ENCODE assay signal across 8 cellular contexts in genomic region chr17:82022310-82022980, GRCh38. TPM values are rescaled to one million over a fixed set of nuclear protein-coding genes. Genes with fewer than 3 reads are reported as not detected.
DNase-seq lines count a peak whose midpoint lies in the region; ATAC-seq and TF ChIP-seq lines count a peak whose summit lies in the region.

Gene CENPX, minus strand, starts transcription at chr17:82022878. Its CDS starts 17 bp downstream, at chr17:82022861.

- no peaks in the 10 kb centered on the region for H3K36me3 ChIP-seq in PC-9 (ENCODE audit: low read depth)
- peaks cover 7% of the 10 kb centered on the region for H3K36me3 ChIP-seq in endodermal cell (ENCODE audit: control insufficient read depth, insufficient read depth, low read length)

- intact Hi-C loops in PC-9 (cut with micrococcal nuclease; ENCODE audit: unreplicated experiment) = loop anchor here (2.0 to 5.0 kb wide), 3 partner anchors 110 to 340 kb away; partner anchors contain the start of genes ARHGDIA, ARL16 and HGS

- no peaks in the 10 kb centered on the region for H3K27me3 Mint-ChIP-seq in endodermal cell (ENCODE audit: insufficient read depth)
- H3K27me3 Mint-ChIP-seq in naive thymus-derived CD8-positive, alpha-beta T cell = no peaks in the 10 kb centered on the region

- peaks cover 6% of the 10 kb centered on the region; the same call in 1 of the 2 replicates for H3F3A ChIP-seq in PC-9 (ENCODE audit: insufficient read depth, low read depth)

- no TSS peak for BruUV-seq in PC-9 (replicated peaks; lab: Mats Ljungman, UMichigan)

- 0 to 1% methylated on average over 37 to 64 of the region's 64 CpGs for WGBS in endodermal cell (ENCODE audit: insufficient coverage in 1 of 2, insufficient read length in 1 of 2), 2 experiments

- peak within 1 kb of the TSS; percentile 76 for H3K4me3 Mint-ChIP-seq in endodermal cell
- peak within 1 kb of the TSS; percentile 76 to 92 (median 84) for H3K4me3 Mint-ChIP-seq in naive thymus-derived CD8-positive, alpha-beta T cell

- H3K9me2 ChIP-seq in PC-9 (ENCODE audit: insufficient read depth) = no peaks in the 10 kb centered on the region

- H3K4me1 ChIP-seq in PC-9 (replicated peaks; ENCODE audit: insufficient read depth) (peaks cover 6% of the 10 kb centered on the region; the same call in 1 of the 2 replicates), endodermal cell (ENCODE audit: control insufficient read depth, insufficient read depth, low read length) (peaks cover 4% of the 10 kb centered on the region)

- no peak for ATAC-seq in naive thymus-derived CD8-positive, alpha-beta T cell
- no peak for ATAC-seq in HG03354 (IDR thresholded peaks at IDR 0.05; ENCODE audit: poor library complexity, severe bottlenecking, unreplicated experiment)
- no peak for ATAC-seq in HG03460 (IDR thresholded peaks at IDR 0.05; ENCODE audit: unreplicated experiment)

- peak within 1 kb of the TSS; percentile 78 for H3K27ac Mint-ChIP-seq in endodermal cell
- H3K27ac Mint-ChIP-seq in naive thymus-derived CD8-positive, alpha-beta T cell = peak within 1 kb of the TSS in 8 of 10 donors; percentile 57 to 93 (median 70)

- POLR2A ChIA-PET in PC-9 (lab: Charles Lee; ENCODE audit: unreplicated experiment) = interaction anchor here (0.5 to 1.0 kb wide), 7 partner anchors 19 to 524 kb away, joined by 3 to 14 read pairs (median 5); no protein-coding TSS in a partner anchor
- POLR2A ChIA-PET in naive thymus-derived CD8-positive, alpha-beta T cell (lab: Charles Lee) = interaction anchor here (0.5 to 6.0 kb wide), 15 partner anchors 14 to 498 kb away, joined by 3 to 61 read pairs (median 5); partner anchors contain the start of genes ARHGDIA, ASPSCR1, DCXR and DUS1L

- H3K27me3 ChIP-seq in PC-9 (ENCODE audit: insufficient read depth, low read depth) = no peaks in the 10 kb centered on the region
- H3K27me3 ChIP-seq in endodermal cell (ENCODE audit: control insufficient read depth, insufficient read depth, low read length, poor library complexity, severe bottlenecking) = no peaks in the 10 kb centered on the region

- H4K20me1 ChIP-seq in PC-9 (ENCODE audit: insufficient read depth) = peaks cover 5% of the 10 kb centered on the region; the same call in 1 of the 2 replicates

- peak within 1 kb of the TSS; percentile 81 for H3K9ac ChIP-seq in endodermal cell (ENCODE audit: extremely low read depth, low read length, poor library complexity, severe bottlenecking)

- H2AFZ ChIP-seq in PC-9 = peak within 1 kb of the TSS; percentile 79

- TF ChIP-seq CTCF in PC-9 (conservative IDR thresholded peaks at IDR 0.05) (no peak), endodermal cell (conservative IDR thresholded peaks at IDR 0.05) (no peak)

- peak within 1 kb of the TSS; percentile 89 for H3K4me2 ChIP-seq in PC-9

- H3K4me1 Mint-ChIP-seq in endodermal cell = peaks cover 10% of the 10 kb centered on the region
- H3K4me1 Mint-ChIP-seq in naive thymus-derived CD8-positive, alpha-beta T cell = peaks cover 10 to 29% (median 23%) of the 10 kb centered on the region in 4 donors

- CTCF ChIA-PET in PC-9 (lab: Charles Lee) = interaction anchor here (0.6 to 3.2 kb wide), 10 partner anchors 15 to 300 kb away, joined by 3 to 18 read pairs (median 4); partner anchors contain the start of gene DCXR

- H3K9me3 ChIP-seq in PC-9 (ENCODE audit: insufficient read depth, low read depth) (no peaks in the 10 kb centered on the region), endodermal cell (ENCODE audit: control insufficient read depth, low read length) (no peaks in the 10 kb centered on the region)

- peaks cover 11% of the 10 kb centered on the region; the same call in 1 of the 2 replicates for H3K79me2 ChIP-seq in PC-9 (ENCODE audit: low read depth)

- peak within 1 kb of the TSS; percentile 84 for H3K4me3 ChIP-seq in PC-9
- peak within 1 kb of the TSS; percentile 91 for H3K4me3 ChIP-seq in endodermal cell (ENCODE audit: low read length)

- no peaks in the 10 kb centered on the region for H3K9me3 Mint-ChIP-seq in endodermal cell
- no peaks in the 10 kb centered on the region for H3K9me3 Mint-ChIP-seq in naive thymus-derived CD8-positive, alpha-beta T cell

- DNase-seq in NCI-H82 (lab: John Stamatoyannopoulos, UW) = peak; percentile 58
- no peak for DNase-seq in NCI-H82 treated with DMSO at 0.1 percent for 48 hours (lab: John Stamatoyannopoulos, UW; ENCODE audit: unreplicated experiment)
- DNase-seq in PC-9 = peak in 1 of 2 experiments; percentile 25
- DNase-seq in endodermal cell = peak; percentile 76
- no peak for DNase-seq in naive thymus-derived CD8-positive, alpha-beta T cell
- DNase-seq in NCI-H345 treated with DMSO at 0.1 percent for 48 hours (lab: John Stamatoyannopoulos, UW; ENCODE audit: unreplicated experiment) = no peak

- H3K27ac ChIP-seq in PC-9 (no peak within 1 kb of the TSS), endodermal cell (ENCODE audit: low read depth, low read length) (peak within 1 kb of the TSS; percentile 72)

- peaks cover 14% of the 10 kb centered on the region for H3K36me3 Mint-ChIP-seq in endodermal cell (ENCODE audit: low read depth)
- peaks cover 0 to 4% (median 0%) of the 10 kb centered on the region in 3 donors for H3K36me3 Mint-ChIP-seq in naive thymus-derived CD8-positive, alpha-beta T cell

RNA-seq across cellular contexts. Expression of gene CENPX, which starts in this region (rescaled TPM):
- 115 and 132 TPM in 2 replicates for total RNA-seq in PC-9 (2021)
- 10 to 100 TPM; 80.0 to 85.0 TPM for total RNA-seq in endodermal cell
- 62.5 TPM for polyA plus RNA-seq in endodermal cell (2013, experiment 1 of 2)
- polyA plus RNA-seq in endodermal cell (2013, experiment 2 of 2) = 61.5 TPM
- 10 to 100 TPM; 33.6 to 37.6 TPM for total RNA-seq in naive thymus-derived CD8-positive, alpha-beta T cell
- polyA plus RNA-seq in naive thymus-derived CD8-positive, alpha-beta T cell = 10 to 100 TPM; 42.7 to 63.0 (median 50.7) TPM

Comparison
In these comparisons a context has a peak if more than half of its experiments do, and no peak if none do; other contexts are left out.
1. DNase-seq: peak in NCI-H82 (single experiment) and endodermal cell (single experiment); none in NCI-H82 treated with DMSO at 0.1 percent for 48 hours (single experiment), naive thymus-derived CD8-positive, alpha-beta T cell (0 of 10) and NCI-H345 treated with DMSO at 0.1 percent for 48 hours (single experiment).